In genomic region chr3:16897254-16897926, GRCh38 we compare ENCODE assay signal across 9 cellular contexts. TPM values are rescaled to one million over a fixed set of nuclear protein-coding genes. Genes with fewer than 3 reads are reported as not detected.
DNase-seq lines count a peak whose midpoint lies in the region; ATAC-seq and TF ChIP-seq lines count a peak whose summit lies in the region.
"Had no signal": no experiment of that assay in that cellular context is flagged by ENCODE, and none has a peak within 500 bp of the region (broad histone marks: within the 10 kb centered on the region; RNA-seq: fewer than 3 reads in every experiment).

No MANE protein-coding gene starts in this region.

- 28% methylated on average over 9 of the region's 11 CpGs for WGBS in right lobe of liver (ENCODE audit: insufficient coverage, low coverage, low lambda C conversion rate, missing lambda C conversion rate)

- peak; percentile 24 for DNase-seq in AG08395 (ENCODE audit: low spot score)
- DNase-seq in SHP77 (lab: John Stamatoyannopoulos, UW), result peak; percentile 42 to 59
- no peak for DNase-seq in right lobe of liver
- DNase-seq in breast epithelium (ENCODE audit: low spot score in 2 of 2), result no peak
- no peak for DNase-seq in occipital lobe (lab: John Stamatoyannopoulos, UW)
- DNase-seq in iPS-NIHi7 (ENCODE audit: extremely low spot score), result no peak

- H3K4me1 ChIP-seq in right lobe of liver (peaks cover 0 to 10% (median 5%) of the 10 kb centered on the region in 4 donors), breast epithelium (no peaks in the 10 kb centered on the region)

- H3K36me3 ChIP-seq in right lobe of liver (no peaks in the 10 kb centered on the region), breast epithelium (no peaks in the 10 kb centered on the region)
- H3K36me3 ChIP-seq: cardiac muscle cell had no signal

- H3K9me3 ChIP-seq in right lobe of liver (no peaks in the 10 kb centered on the region), breast epithelium (no peaks in the 10 kb centered on the region)

- intact Hi-C loops in right lobe of liver (cut with DNase I), result no loop called here
- intact Hi-C loops in breast epithelium (cut with DNase I; ENCODE audit: low total_unique reads), result no loop called here

- H3K27me3 ChIP-seq in right lobe of liver (no peaks in the 10 kb centered on the region), breast epithelium (no peaks in the 10 kb centered on the region)
- H3K27me3 ChIP-seq: cardiac muscle cell had no signal

- H3K4me3 ChIP-seq in right lobe of liver (peak overlapping the region in 1 of 3 donors; percentile 12), breast epithelium (no peak overlapping the region)
- H3K4me3 ChIP-seq: cardiac muscle cell had no signal

- TF ChIP-seq CTCF in right lobe of liver (IDR thresholded peaks at IDR 0.05) (no peak), breast epithelium (IDR thresholded peaks at IDR 0.05) (no peak)

- ATAC-seq in GM18517 (IDR thresholded peaks at IDR 0.05; ENCODE audit: unreplicated experiment), result peak; percentile 89
- ATAC-seq in HG03025 (IDR thresholded peaks at IDR 0.05; ENCODE audit: low FRiP score, unreplicated experiment), result peak; percentile 67
- peak; percentile 36 to 71 (median 66) for ATAC-seq in right lobe of liver

- H3K27ac ChIP-seq in right lobe of liver, result no peak overlapping the region
- H3K27ac ChIP-seq in breast epithelium, result no peak overlapping the region

- TF ChIP-seq POLR2A in right lobe of liver (IDR thresholded peaks at IDR 0.05), result no peak
- no peak for TF ChIP-seq POLR2A in breast epithelium (IDR thresholded peaks at IDR 0.05)

RNA-seq across cellular contexts. Expression of gene PLCL2, which starts 12.6 kb away (rescaled TPM):
- total RNA-seq in right lobe of liver, result 1 to 10 TPM; 4.6 to 8.2 (median 6.9) TPM
- 10 to 100 TPM in 2 of 3 donors, 1 to 10 TPM in 1; 7.8 to 21.9 (median 17.0) TPM for total RNA-seq in breast epithelium
- total RNA-seq in occipital lobe, result 128 TPM

Comparison
In these comparisons a context has a peak if more than half of its experiments do, and no peak if none do; other contexts are left out.
1. DNase-seq: peak in AG08395 (single experiment) and SHP77 (2 of 2); none in right lobe of liver (0 of 3), breast epithelium (0 of 2), occipital lobe (single experiment) and iPS-NIHi7 (single experiment).
2. Peak in every context shown above with its lines, with median percentiles within 50 percentile points of each other: ATAC-seq.